9 cellular contexts compared by ENCODE assay signal in the genomic region with DNA sequence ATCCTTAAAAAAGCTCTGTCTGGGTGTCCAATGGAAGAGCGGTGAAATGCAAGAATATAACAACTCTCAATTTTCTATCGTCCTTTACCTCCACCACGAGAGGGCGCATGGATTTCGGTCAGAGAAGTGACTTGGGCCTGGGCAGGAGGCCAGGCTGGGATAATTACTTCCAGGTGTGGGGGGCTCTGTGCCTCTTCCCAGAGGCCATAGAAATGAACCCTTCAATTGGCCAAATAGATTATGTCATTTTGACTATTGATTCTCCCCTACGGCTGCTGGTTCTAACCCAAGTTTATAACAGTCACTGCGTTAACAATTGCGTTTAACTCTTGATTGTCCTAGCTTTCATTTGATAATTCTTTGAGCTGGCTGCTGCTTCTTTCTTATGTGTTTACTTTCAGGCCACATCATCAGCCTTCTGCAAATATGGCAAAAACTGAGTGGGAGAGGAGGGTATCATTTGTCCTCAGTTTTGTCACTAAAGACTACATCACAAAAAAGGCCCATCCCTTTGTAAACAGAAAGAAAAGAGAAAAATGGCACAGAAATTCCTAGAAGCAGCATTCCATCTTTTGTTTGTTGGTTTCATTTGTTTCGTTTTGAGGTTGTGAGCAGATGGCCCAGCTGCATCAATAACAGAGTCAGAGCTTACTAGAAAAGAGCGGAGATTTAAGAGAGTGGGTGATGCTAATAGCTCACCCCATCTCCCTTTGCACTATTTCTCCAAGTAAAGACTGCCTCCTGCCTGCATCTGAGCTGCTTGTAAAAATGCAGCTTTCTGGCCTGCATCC. TPM values are rescaled to one million over a fixed set of nuclear protein-coding genes. Genes with fewer than 3 reads are reported as not detected.
DNase-seq lines count a peak whose midpoint lies in the region; ATAC-seq and TF ChIP-seq lines count a peak whose summit lies in the region.
"Had no signal": no experiment of that assay in that cellular context is flagged by ENCODE, and none has a peak within 500 bp of the region (broad histone marks: within the 10 kb centered on the region; RNA-seq: fewer than 3 reads in every experiment).

No MANE protein-coding gene starts in this region.

- H3K9me3 ChIP-seq in esophagus muscularis mucosa: no peaks in the 10 kb centered on the region

- H3K27me3 ChIP-seq in esophagus muscularis mucosa: no peaks in the 10 kb centered on the region

- no peak for TF ChIP-seq EP300 in esophagus muscularis mucosa (IDR thresholded peaks at IDR 0.05)

- no peak overlapping the region for H3K27ac ChIP-seq in esophagus muscularis mucosa (replicated peaks in 1 of 4)
- H3K27ac ChIP-seq: epithelial cell of prostate had no signal

- 16% methylated on average over 10 of the region's 10 CpGs for WGBS in esophagus muscularis mucosa

- H3K36me3 Mint-ChIP-seq in natural killer cell treated with Interleukin-12 subunit alpha and Interleukin-12 subunit beta and Interleukin-15 and Interleukin-18, amount 100 ng/mL, for 72 hours: no peaks in the 10 kb centered on the region
- H3K36me3 Mint-ChIP-seq in stimulated activated effector memory CD8-positive, alpha-beta T cell treated with anti-CD3 and anti-CD28 coated beads, Interleukin-12 subunit alpha, Interleukin-12 subunit beta, amount 100 ng/mL, for 72 hours: no peaks in the 10 kb centered on the region

- no peaks in the 10 kb centered on the region for H3K27me3 Mint-ChIP-seq in natural killer cell treated with Interleukin-12 subunit alpha and Interleukin-12 subunit beta and Interleukin-15 and Interleukin-18, amount 100 ng/mL, for 72 hours

- no peak overlapping the region for H3K27ac Mint-ChIP-seq in natural killer cell treated with Interleukin-12 subunit alpha and Interleukin-12 subunit beta and Interleukin-15 and Interleukin-18, amount 100 ng/mL, for 72 hours
- H3K27ac Mint-ChIP-seq in stimulated activated effector memory CD8-positive, alpha-beta T cell treated with anti-CD3 and anti-CD28 coated beads, Interleukin-12 subunit alpha, Interleukin-12 subunit beta, amount 100 ng/mL, for 72 hours: no peak overlapping the region

- H3K9me3 Mint-ChIP-seq in natural killer cell treated with Interleukin-12 subunit alpha and Interleukin-12 subunit beta and Interleukin-15 and Interleukin-18, amount 100 ng/mL, for 72 hours: no peaks in the 10 kb centered on the region
- no peaks in the 10 kb centered on the region for H3K9me3 Mint-ChIP-seq in stimulated activated effector memory CD8-positive, alpha-beta T cell treated with anti-CD3 and anti-CD28 coated beads, Interleukin-12 subunit alpha, Interleukin-12 subunit beta, amount 100 ng/mL, for 72 hours

- no peaks in the 10 kb centered on the region for H3K36me3 ChIP-seq in esophagus muscularis mucosa

- peaks cover 0 to 9% (median 7%) of the 10 kb centered on the region in 4 donors for H3K4me1 ChIP-seq in esophagus muscularis mucosa

- intact Hi-C loops in esophagus muscularis mucosa (cut with DNase I): loop anchor here (1.0 to 2.0 kb wide), 2 partner anchors 99 to 123 kb away; no protein-coding TSS in a partner anchor

- peak; percentile 73 to 80 (median 77) for TF ChIP-seq CTCF in esophagus muscularis mucosa (IDR thresholded peaks at IDR 0.05)

- no peak overlapping the region for H3K4me3 ChIP-seq in Jurkat, Clone E6-1 (ENCODE audit: low read length)
- no peak overlapping the region for H3K4me3 ChIP-seq in esophagus muscularis mucosa

- H3K4me3 Mint-ChIP-seq in natural killer cell treated with Interleukin-12 subunit alpha and Interleukin-12 subunit beta and Interleukin-15 and Interleukin-18, amount 100 ng/mL, for 72 hours: no peak overlapping the region
- H3K4me3 Mint-ChIP-seq in stimulated activated effector memory CD8-positive, alpha-beta T cell treated with anti-CD3 and anti-CD28 coated beads, Interleukin-12 subunit alpha, Interleukin-12 subunit beta, amount 100 ng/mL, for 72 hours: no peak overlapping the region

- no peak for TF ChIP-seq POLR2A in esophagus muscularis mucosa (IDR thresholded peaks at IDR 0.05; ENCODE audit: low read depth)

- no peak for ATAC-seq in natural killer cell treated with Interleukin-12 subunit alpha and Interleukin-12 subunit beta and Interleukin-15 and Interleukin-18, amount 100 ng/mL, for 72 hours
- ATAC-seq in stimulated activated effector memory CD8-positive, alpha-beta T cell treated with anti-CD3 and anti-CD28 coated beads, Interleukin-12 subunit alpha, Interleukin-12 subunit beta, amount 100 ng/mL, for 72 hours: peak; percentile 62
- no peak for ATAC-seq in GM18858 (IDR thresholded peaks at IDR 0.05; ENCODE audit: unreplicated experiment)

- no peaks in the 10 kb centered on the region for H3K4me1 Mint-ChIP-seq in natural killer cell treated with Interleukin-12 subunit alpha and Interleukin-12 subunit beta and Interleukin-15 and Interleukin-18, amount 100 ng/mL, for 72 hours (ENCODE audit: low read depth in 2 of 2)
- H3K4me1 Mint-ChIP-seq in stimulated activated effector memory CD8-positive, alpha-beta T cell treated with anti-CD3 and anti-CD28 coated beads, Interleukin-12 subunit alpha, Interleukin-12 subunit beta, amount 100 ng/mL, for 72 hours: no peaks in the 10 kb centered on the region

- DNase-seq in ELF-1 (ENCODE audit: low read depth, low spot score) (peak; percentile 72), OCI-M1 (lab: John Stamatoyannopoulos, UW) (peak; percentile 77), activated T-cell treated with anti-CD3 and anti-CD28 coated beads for 4 hours (peak; percentile 67), esophagus muscularis mucosa (ENCODE audit: extremely low spot score) (peak; percentile 94)
- peak; percentile 61 for DNase-seq in Jurkat, Clone E6-1 (ENCODE audit: low read depth, low spot score)
- DNase-seq in natural killer cell treated with Interleukin-12 subunit alpha and Interleukin-12 subunit beta and Interleukin-15 and Interleukin-18, amount 100 ng/mL, for 72 hours (ENCODE audit: low spot score): peak; percentile 65
- DNase-seq in stimulated activated effector memory CD8-positive, alpha-beta T cell treated with anti-CD3 and anti-CD28 coated beads, Interleukin-12 subunit alpha, Interleukin-12 subunit beta, amount 100 ng/mL, for 72 hours (ENCODE audit: low spot score in 2 of 2): peak; percentile 59 to 80

RNA-seq across cellular contexts. Expression of a gene that starts 45.4 kb away (rescaled TPM):
- 42.2 TPM for polyA plus RNA-seq in Jurkat, Clone E6-1 (2012; ENCODE audit: insufficient read depth, insufficient read length)
- total RNA-seq in esophagus muscularis mucosa: 100 to 1,000 TPM in 1 of 4 donors, 10 to 100 TPM in 3; 83.2 to 106 (median 92.4) TPM
- total RNA-seq in natural killer cell treated with Interleukin-12 subunit alpha and Interleukin-12 subunit beta and Interleukin-15 and Interleukin-18, amount 100 ng/mL, for 72 hours: 10 to 100 TPM; 58.2 to 70.5 TPM
